ENCODE assay signal across 32 cellular contexts in genomic region chr9:13239208-13239607, GRCh38.
"Had no signal": no experiment of that assay in that cellular context is flagged by ENCODE, and none has a peak within 500 bp of the region (broad histone marks: within the 10 kb centered on the region; RNA-seq: fewer than 3 reads in every experiment).

No MANE protein-coding gene starts in this region.

- H3K36me3 Mint-ChIP-seq: activated CD4-positive, alpha-beta memory T cell treated with anti-CD3 and anti-CD28 coated beads for 36 hours; activated naive CD4-positive, alpha-beta T cell treated with anti-CD3 and anti-CD28 coated beads, Interleukin-2, amount 10 ng/mL, durations not matched to agents 7 days and 5 days; activated naive CD4-positive, alpha-beta T cell treated with anti-CD3 and anti-CD28 coated beads, Interleukin-2, amount 50 U/mL, for 24 hours; activated naive CD8-positive, alpha-beta T cell; activated naive CD8-positive, alpha-beta T cell treated with anti-CD3 and anti-CD28 coated beads, Interleukin-2, amount 10 ng/mL, durations not matched to agents 7 days and 5 days had no signal

- H3K4me1 Mint-ChIP-seq: activated B cell treated with CpG ODN at 0.5 μM for 24 hours; activated CD4-positive, alpha-beta T cell treated with anti-CD3 and anti-CD28 coated beads, Interleukin-2, amount 10 ng/mL, durations not matched to agents 24 days and 14 days; activated naive CD4-positive, alpha-beta T cell treated with anti-CD3 and anti-CD28 coated beads, Interleukin-2, amount 10 ng/mL, durations not matched to agents 7 days and 5 days; activated naive CD4-positive, alpha-beta T cell treated with anti-CD3 and anti-CD28 coated beads, Interleukin-2, amount 50 U/mL, for 24 hours; activated naive CD8-positive, alpha-beta T cell treated with anti-CD3 and anti-CD28 coated beads, Interleukin-2, amount 10 ng/mL, durations not matched to agents 7 days and 5 days; activated naive CD8-positive, alpha-beta T cell treated with anti-CD3 and anti-CD28 coated beads, Interleukin-2, amount 50 U/mL, for 24 hours; central memory CD8-positive, alpha-beta T cell had no signal

- DNase-seq: activated B cell treated with CpG ODN at 0.5 μM for 24 hours; activated CD4-positive, alpha-beta memory T cell treated with anti-CD3 and anti-CD28 coated beads for 36 hours; activated CD4-positive, alpha-beta T cell treated with anti-CD3 and anti-CD28 coated beads for 4 hours; activated CD4-positive, alpha-beta T cell treated with anti-CD3 and anti-CD28 coated beads, Interleukin-2, amount 10 ng/mL, durations not matched to agents 24 days and 14 days; activated CD4-positive, alpha-beta T cell treated with anti-CD3 and anti-CD28 coated beads, Interleukin-2, amount 50 U/mL, for 1 hour; activated CD4-positive, alpha-beta T cell treated with anti-CD3 and anti-CD28 coated beads, Interleukin-2, amount 50 U/mL, for 4 hours; activated CD4-positive, CD25-positive, alpha-beta regulatory T cell treated with anti-CD3 and anti-CD28 coated beads, Interleukin-2, amount 50 U/mL, for 72 hours; activated CD8-positive, alpha-beta memory T cell treated with anti-CD3 and anti-CD28 coated beads, Interleukin-2, amount 50 U/mL, for 48 hours; activated CD8-positive, alpha-beta T cell treated with anti-CD3 and anti-CD28 coated beads for 36 hours; activated effector memory CD4-positive, alpha-beta T cell treated with Interleukin-2 at 50 U/mL for 16 hours; activated gamma-delta T cell; activated naive CD4-positive, alpha-beta T cell treated with anti-CD3 and anti-CD28 coated beads, Interleukin-2, amount 10 ng/mL, durations not matched to agents 7 days and 5 days; activated naive CD4-positive, alpha-beta T cell treated with Interleukin-2 at 50 U/mL for 16 hours; activated naive CD8-positive, alpha-beta T cell treated with anti-CD3 and anti-CD28 coated beads, Interleukin-2, amount 10 ng/mL, durations not matched to agents 7 days and 5 days; activated naive CD8-positive, alpha-beta T cell treated with anti-CD3 and anti-CD28 coated beads, Interleukin-2, amount 50 U/mL, for 24 hours; activated T-cell treated with anti-CD3 and anti-CD28 coated beads, Interleukin-2, amount 50 U/mL, for 24 hours; activated T-cell treated with anti-CD3 and anti-CD28 coated beads, Interleukin-2, amount 50 U/mL, for 48 hours; amygdala; anterior cingulate cortex; caudate nucleus; cerebellar nuclear complex; T-helper 2 cell; T-helper 9 cell had no signal

- H3K9me3 ChIP-seq: ascending aorta had no signal

- H3K27me3 ChIP-seq: ascending aorta, cardiac muscle cell had no signal

- H3K36me3 ChIP-seq: cardiac muscle cell had no signal

- H3K27ac Mint-ChIP-seq: activated B cell treated with CpG ODN at 0.5 μM for 24 hours; activated CD4-positive, alpha-beta memory T cell treated with anti-CD3 and anti-CD28 coated beads for 36 hours; activated CD4-positive, alpha-beta T cell treated with anti-CD3 and anti-CD28 coated beads, Interleukin-2, amount 10 ng/mL, durations not matched to agents 24 days and 14 days; activated CD8-positive, alpha-beta T cell treated with anti-CD3 and anti-CD28 coated beads for 36 hours; activated naive CD4-positive, alpha-beta T cell treated with anti-CD3 and anti-CD28 coated beads, Interleukin-2, amount 10 ng/mL, durations not matched to agents 7 days and 5 days; activated naive CD4-positive, alpha-beta T cell treated with anti-CD3 and anti-CD28 coated beads, Interleukin-2, amount 50 U/mL, for 24 hours; activated naive CD8-positive, alpha-beta T cell; activated naive CD8-positive, alpha-beta T cell treated with anti-CD3 and anti-CD28 coated beads, Interleukin-2, amount 10 ng/mL, durations not matched to agents 7 days and 5 days; activated naive CD8-positive, alpha-beta T cell treated with anti-CD3 and anti-CD28 coated beads, Interleukin-2, amount 50 U/mL, for 24 hours; activated T-cell treated with anti-CD3 and anti-CD28 coated beads, Interleukin-2, amount 50 U/mL, for 24 hours; activated T-helper 2 cell treated with anti-CD3 and anti-CD28 coated beads, Interferon-gamma antibody, Interleukin-2, Interleukin-4, amounts not matched to agents 10 μg/mL and 5 μg/mL and 100 μg/mL, durations not matched to agents 14 hours and 24 hours and 36 hours; T-helper 1 cell treated with Interleukin-12 subunit alpha and Interleukin-12 subunit beta and Interleukin-4 antibody, amounts not matched to agents 30 μg/mL and 1 μg/mL, for 36 hours; T-helper 2 cell treated with Interferon-gamma antibody and Interleukin-4, amounts not matched to agents 5 μg/mL and 100 μg/mL, for 36 hours had no signal

- H3K27me3 Mint-ChIP-seq: activated B cell treated with CpG ODN at 0.5 μM for 24 hours; activated CD4-positive, alpha-beta memory T cell treated with anti-CD3 and anti-CD28 coated beads for 36 hours; activated CD4-positive, alpha-beta T cell treated with anti-CD3 and anti-CD28 coated beads, Interleukin-2, amount 10 ng/mL, durations not matched to agents 24 days and 14 days; activated CD8-positive, alpha-beta T cell treated with anti-CD3 and anti-CD28 coated beads for 36 hours; activated naive CD4-positive, alpha-beta T cell treated with anti-CD3 and anti-CD28 coated beads, Interleukin-2, amount 10 ng/mL, durations not matched to agents 7 days and 5 days; activated naive CD4-positive, alpha-beta T cell treated with anti-CD3 and anti-CD28 coated beads, Interleukin-2, amount 50 U/mL, for 24 hours; activated naive CD8-positive, alpha-beta T cell; activated naive CD8-positive, alpha-beta T cell treated with anti-CD3 and anti-CD28 coated beads, Interleukin-2, amount 10 ng/mL, durations not matched to agents 7 days and 5 days; activated naive CD8-positive, alpha-beta T cell treated with anti-CD3 and anti-CD28 coated beads, Interleukin-2, amount 50 U/mL, for 24 hours; activated T-cell treated with anti-CD3 and anti-CD28 coated beads, Interleukin-2, amount 50 U/mL, for 24 hours; brain; central memory CD8-positive, alpha-beta T cell had no signal

- H3K4me3 Mint-ChIP-seq: activated B cell treated with CpG ODN at 0.5 μM for 24 hours; activated CD4-positive, alpha-beta memory T cell treated with anti-CD3 and anti-CD28 coated beads for 36 hours; activated CD4-positive, alpha-beta T cell treated with anti-CD3 and anti-CD28 coated beads, Interleukin-2, amount 10 ng/mL, durations not matched to agents 24 days and 14 days; activated CD8-positive, alpha-beta T cell treated with anti-CD3 and anti-CD28 coated beads for 36 hours; activated naive CD4-positive, alpha-beta T cell treated with anti-CD3 and anti-CD28 coated beads, Interleukin-2, amount 10 ng/mL, durations not matched to agents 7 days and 5 days; activated naive CD4-positive, alpha-beta T cell treated with anti-CD3 and anti-CD28 coated beads, Interleukin-2, amount 50 U/mL, for 24 hours; activated naive CD8-positive, alpha-beta T cell; activated naive CD8-positive, alpha-beta T cell treated with anti-CD3 and anti-CD28 coated beads, Interleukin-2, amount 10 ng/mL, durations not matched to agents 7 days and 5 days; activated naive CD8-positive, alpha-beta T cell treated with anti-CD3 and anti-CD28 coated beads, Interleukin-2, amount 50 U/mL, for 24 hours; activated T-cell treated with anti-CD3 and anti-CD28 coated beads, Interleukin-2, amount 50 U/mL, for 24 hours; brain; central memory CD8-positive, alpha-beta T cell; T-helper 1 cell treated with Interleukin-12 subunit alpha and Interleukin-12 subunit beta and Interleukin-4 antibody, amounts not matched to agents 30 μg/mL and 1 μg/mL, for 36 hours; T-helper 2 cell treated with Interferon-gamma antibody and Interleukin-4, amounts not matched to agents 5 μg/mL and 100 μg/mL, for 36 hours had no signal

- H3K4me3 ChIP-seq: ascending aorta, cardiac muscle cell had no signal

- H3K9me3 Mint-ChIP-seq: activated B cell treated with CpG ODN at 0.5 μM for 24 hours; activated CD8-positive, alpha-beta T cell treated with anti-CD3 and anti-CD28 coated beads for 36 hours; activated naive CD4-positive, alpha-beta T cell treated with anti-CD3 and anti-CD28 coated beads, Interleukin-2, amount 50 U/mL, for 24 hours; activated naive CD8-positive, alpha-beta T cell treated with anti-CD3 and anti-CD28 coated beads, Interleukin-2, amount 10 ng/mL, durations not matched to agents 7 days and 5 days; activated naive CD8-positive, alpha-beta T cell treated with anti-CD3 and anti-CD28 coated beads, Interleukin-2, amount 50 U/mL, for 24 hours; T-helper 1 cell treated with Interleukin-12 subunit alpha and Interleukin-12 subunit beta and Interleukin-4 antibody, amounts not matched to agents 30 μg/mL and 1 μg/mL, for 36 hours had no signal

- ATAC-seq: activated CD8-positive, alpha-beta T cell treated with anti-CD3 and anti-CD28 coated beads for 36 hours; activated naive CD8-positive, alpha-beta T cell treated with anti-CD3 and anti-CD28 coated beads, Interleukin-2, amount 50 U/mL, for 24 hours had no signal

- H3K4me1 ChIP-seq: ascending aorta had no signal
